18 cellular contexts compared by ENCODE assay signal in genomic region chr16:790086-790485, GRCh38. TPM values are rescaled to one million over a fixed set of nuclear protein-coding genes. Genes with fewer than 3 reads are reported as not detected.
DNase-seq lines count a peak whose midpoint lies in the region; ATAC-seq and TF ChIP-seq lines count a peak whose summit lies in the region.
"Had no signal": no experiment of that assay in that cellular context is flagged by ENCODE, and none has a peak within 500 bp of the region (broad histone marks: within the 10 kb centered on the region; RNA-seq: fewer than 3 reads in every experiment).

No MANE protein-coding gene starts in this region.

- POLR2A ChIA-PET in CD4-positive, alpha-beta memory T cell (lab: Charles Lee; ENCODE audit: partially characterized antibody) = no interaction called here

- peaks cover 6% of the 10 kb centered on the region for H3K36me3 ChIP-seq in CD4-positive, alpha-beta memory T cell (ENCODE audit: insufficient read depth, low read length)
- H3K36me3 ChIP-seq in left lung (peaks cover 0 to 50% of the 10 kb centered on the region in 2 donors), esophagus squamous epithelium (peaks cover 0 to 49% (median 0%) of the 10 kb centered on the region in 3 donors)
- H3K36me3 ChIP-seq: uterus had no signal

- peak overlapping the region in 7 of 8 donors; percentile 26 to 72 (median 51) for H3K4me3 Mint-ChIP-seq in CD4-positive, alpha-beta memory T cell
- H3K4me3 Mint-ChIP-seq in T-helper 17 cell (peak overlapping the region; percentile 83), immature natural killer cell (peak overlapping the region in 4 of 5 donors; percentile 45 to 71 (median 60))

- intact Hi-C loops in CD4-positive, alpha-beta memory T cell (cut with micrococcal nuclease) = no loop called here
- intact Hi-C loops in left lung (cut with DNase I) (no loop called here), esophagus squamous epithelium (cut with DNase I) (no loop called here)

- CTCF ChIA-PET in CD4-positive, alpha-beta memory T cell (lab: Charles Lee; ENCODE audit: partially characterized antibody) = no interaction called here

- WGBS in esophagus squamous epithelium, 2 donors = 83 to 97% methylated on average over 2 to 5 of the region's 17 CpGs

- no peak for DNase-seq in CD4-positive, alpha-beta memory T cell
- DNase-seq in T-helper 17 cell (no peak), immature natural killer cell (no peak), ecto neural progenitor cell (ENCODE audit: low spot score) (no peak), left lung (no peak), esophagus squamous epithelium (lab: John Stamatoyannopoulos, UW) (no peak)
- DNase-seq: central memory CD4-positive, alpha-beta T cell; HCEC 1CT; T1000; uterus had no signal

- H3K9me3 ChIP-seq in CD4-positive, alpha-beta memory T cell (ENCODE audit: control insufficient read depth in 1 of 2, low read length in 2 of 2) = no peaks in the 10 kb centered on the region
- H3K9me3 ChIP-seq in T-helper 17 cell (ENCODE audit: control insufficient read depth, low read length, poor library complexity, severe bottlenecking) (no peaks in the 10 kb centered on the region), left lung (no peaks in the 10 kb centered on the region), esophagus squamous epithelium (no peaks in the 10 kb centered on the region)
- H3K9me3 ChIP-seq: gastroesophageal sphincter, uterus had no signal

- peaks cover 21% of the 10 kb centered on the region for H3K4me1 ChIP-seq in CD4-positive, alpha-beta memory T cell (ENCODE audit: insufficient read depth, low read length)
- H3K4me1 ChIP-seq in left lung = peaks cover 11 to 24% of the 10 kb centered on the region in 2 donors
- H3K4me1 ChIP-seq in esophagus squamous epithelium = peaks cover 20 to 41% (median 20%) of the 10 kb centered on the region in 3 donors

- ATAC-seq in T-helper 17 cell = no peak
- ATAC-seq in left lung = no peak
- no peak for ATAC-seq in HG02798 (IDR thresholded peaks at IDR 0.05; ENCODE audit: poor library complexity, unreplicated experiment)
- ATAC-seq: gastroesophageal sphincter, Right ventricle myocardium inferior had no signal

- TF ChIP-seq POLR2A in esophagus squamous epithelium (IDR thresholded peaks at IDR 0.05) = no peak

- H3K4me3 ChIP-seq in CD4-positive, alpha-beta memory T cell (ENCODE audit: low read length in 2 of 2) = no peak overlapping the region
- no peak overlapping the region for H3K4me3 ChIP-seq in left lung
- no peak overlapping the region for H3K4me3 ChIP-seq in esophagus squamous epithelium
- H3K4me3 ChIP-seq: gastroesophageal sphincter, lung, uterus had no signal

- H3K9me3 Mint-ChIP-seq in CD4-positive, alpha-beta memory T cell = no peaks in the 10 kb centered on the region
- H3K9me3 Mint-ChIP-seq in immature natural killer cell = no peaks in the 10 kb centered on the region

- TF ChIP-seq CTCF in 22Rv1 (IDR thresholded peaks at IDR 0.05) (no peak), left lung (IDR thresholded peaks at IDR 0.05) (no peak), esophagus squamous epithelium (IDR thresholded peaks at IDR 0.05) (no peak)

- peak overlapping the region in 2 of 7 donors; percentile 31 to 46 for H3K27ac Mint-ChIP-seq in CD4-positive, alpha-beta memory T cell
- H3K27ac Mint-ChIP-seq in T-helper 17 cell (no peak overlapping the region), immature natural killer cell (peak overlapping the region in 1 of 6 donors; percentile 69)

- peaks cover 1 to 25% (median 5%) of the 10 kb centered on the region in 4 donors for H3K4me1 Mint-ChIP-seq in CD4-positive, alpha-beta memory T cell
- H3K4me1 Mint-ChIP-seq in T-helper 17 cell (peaks cover 3% of the 10 kb centered on the region), immature natural killer cell (peaks cover 0 to 8% of the 10 kb centered on the region in 2 donors)

- no peaks in the 10 kb centered on the region for H3K27me3 ChIP-seq in CD4-positive, alpha-beta memory T cell (ENCODE audit: insufficient read depth, low read length)
- H3K27me3 ChIP-seq in left lung = no peaks in the 10 kb centered on the region
- no peaks in the 10 kb centered on the region for H3K27me3 ChIP-seq in esophagus squamous epithelium
- H3K27me3 ChIP-seq: gastroesophageal sphincter, uterus had no signal

- H3K27ac ChIP-seq in 22Rv1 (peak overlapping the region; percentile 82; the same call in 1 of the 2 replicates), left lung (no peak overlapping the region), esophagus squamous epithelium (no peak overlapping the region)
- no peak overlapping the region for H3K27ac ChIP-seq in CD4-positive, alpha-beta memory T cell (ENCODE audit: low read depth, low read length)
- H3K27ac ChIP-seq: gastroesophageal sphincter, uterus had no signal

- H3K36me3 Mint-ChIP-seq in CD4-positive, alpha-beta memory T cell = peaks cover 4 to 10% of the 10 kb centered on the region in 2 donors
- H3K36me3 Mint-ChIP-seq in T-helper 17 cell (ENCODE audit: low read depth) (no peaks in the 10 kb centered on the region), immature natural killer cell (peaks cover 0 to 4% (median 4%) of the 10 kb centered on the region in 3 donors)

- H3K27me3 Mint-ChIP-seq in CD4-positive, alpha-beta memory T cell = no peaks in the 10 kb centered on the region
- H3K27me3 Mint-ChIP-seq in T-helper 17 cell = no peaks in the 10 kb centered on the region
- peaks cover 0 to 4% (median 0%) of the 10 kb centered on the region in 3 donors for H3K27me3 Mint-ChIP-seq in immature natural killer cell (ENCODE audit: low read depth in 3 of 3)

RNA-seq across cellular contexts. Expression of gene CHTF18, which starts 1.7 kb away (rescaled TPM):
- 10 to 100 TPM; 42.1 to 46.9 TPM for total RNA-seq in CD4-positive, alpha-beta memory T cell
- polyA plus RNA-seq in CD4-positive, alpha-beta memory T cell = 1 to 10 TPM; 3.0 to 6.0 TPM
- total RNA-seq in T-helper 17 cell (10 to 100 TPM; 21.1 to 22.4 TPM), left lung (10 to 100 TPM; 18.8 to 35.5 TPM), esophagus squamous epithelium (10 to 100 TPM in 1 of 4 donors, 1 to 10 TPM in 3; 5.0 to 17.8 (median 7.3) TPM)
- polyA plus RNA-seq in immature natural killer cell = 1 to 10 TPM in 2 of 3 donors, not detected in 1; 6.3 to 9.2 TPM

RNA-seq across cellular contexts. Expression of gene RPUSD1, which starts 1.9 kb away (rescaled TPM):
- 10 to 100 TPM; 26.9 to 31.1 TPM for total RNA-seq in CD4-positive, alpha-beta memory T cell
- polyA plus RNA-seq in CD4-positive, alpha-beta memory T cell = 10 to 100 TPM; 19.9 to 29.7 TPM
- total RNA-seq in T-helper 17 cell = 10 to 100 TPM; 14.9 to 17.1 TPM
- polyA plus RNA-seq in immature natural killer cell = 10 to 100 TPM; 23.9 to 49.9 (median 27.7) TPM
- 10 to 100 TPM; 12.6 to 21.0 TPM for total RNA-seq in left lung
- total RNA-seq in esophagus squamous epithelium = 10 to 100 TPM; 20.3 to 33.3 (median 24.9) TPM

RNA-seq across cellular contexts. Expression of gene GNG13, which starts 10.4 kb away (rescaled TPM):
- total RNA-seq in CD4-positive, alpha-beta memory T cell = not detected
- polyA plus RNA-seq in CD4-positive, alpha-beta memory T cell = not detected
- not detected for total RNA-seq in T-helper 17 cell
- polyA plus RNA-seq in immature natural killer cell = not detected
- total RNA-seq in left lung = not detected
- total RNA-seq in esophagus squamous epithelium = not detected
- total RNA-seq: endothelial cell of umbilical vein, gastroesophageal sphincter, lung, Right ventricle myocardium inferior, skeletal muscle tissue, uterus had no signal
- polyA plus RNA-seq: adipose tissue, endothelial cell of umbilical vein, lung had no signal

RNA-seq across cellular contexts. Expression of gene MSLN, which starts 29.6 kb away (rescaled TPM):
- total RNA-seq in CD4-positive, alpha-beta memory T cell = not detected
- polyA plus RNA-seq in CD4-positive, alpha-beta memory T cell = not detected
- not detected for total RNA-seq in T-helper 17 cell
- polyA plus RNA-seq in immature natural killer cell = not detected
- total RNA-seq in left lung = 100 to 1,000 TPM in 1 of 2 donors, 10 to 100 TPM in 1; 55.5 to 464 TPM
- total RNA-seq in esophagus squamous epithelium = 1 to 10 TPM in 2 of 4 donors, under 1 TPM in 2; 0.79 to 5.4 (median 2.3) TPM
- total RNA-seq: endothelial cell of umbilical vein had no signal
- polyA plus RNA-seq: endothelial cell of umbilical vein had no signal

RNA-seq across cellular contexts. Expression of gene CIAO3, which starts 49.3 kb away (rescaled TPM):
- 10 to 100 TPM; 58.2 TPM for total RNA-seq in CD4-positive, alpha-beta memory T cell
- 10 to 100 TPM; 10.8 to 26.1 TPM for polyA plus RNA-seq in CD4-positive, alpha-beta memory T cell
- total RNA-seq in T-helper 17 cell (10 to 100 TPM; 33.7 to 33.8 TPM), left lung (10 to 100 TPM; 26.7 to 28.2 TPM), esophagus squamous epithelium (10 to 100 TPM; 29.7 to 34.5 (median 33.2) TPM)
- polyA plus RNA-seq in immature natural killer cell = 10 to 100 TPM in 2 of 3 donors, 1 to 10 TPM in 1; 4.6 to 25.5 (median 17.5) TPM
